Comparison of ENCODE assay signal across 29 cellular contexts in the genomic region with DNA sequence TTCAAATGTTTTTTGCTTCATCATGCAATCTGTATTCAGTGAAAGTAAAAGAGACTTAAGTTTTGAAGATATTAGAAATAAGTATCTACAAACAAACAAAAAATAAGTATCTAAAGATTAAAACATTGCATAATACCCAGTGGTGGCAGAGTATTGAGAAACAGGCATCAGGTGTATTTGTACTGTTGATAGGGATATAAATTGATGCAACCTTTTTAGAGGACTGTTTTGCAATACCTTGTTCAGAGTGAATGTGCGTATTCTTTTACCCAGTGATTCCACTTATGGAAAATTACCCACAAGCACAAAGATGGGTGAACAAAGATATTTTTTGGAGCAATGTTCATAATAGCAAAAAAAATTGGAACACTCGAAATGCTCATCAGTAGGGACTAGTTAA.
A peak's percentile ranks its signal among the peaks of the same experiment; 100 is the strongest.
DNase-seq lines count a peak whose midpoint lies in the region; ATAC-seq and TF ChIP-seq lines count a peak whose summit lies in the region.
"Had no signal": no experiment of that assay in that cellular context is flagged by ENCODE, and none has a peak within 500 bp of the region (broad histone marks: within the 10 kb centered on the region; RNA-seq: fewer than 3 reads in every experiment).

No MANE protein-coding gene starts in this region.

- H2AFZ ChIP-seq in GM23338: no peak overlapping the region

- H3K36me3 Mint-ChIP-seq in GM23338 (ENCODE audit: low read depth): peaks cover 7% of the 10 kb centered on the region; the same call in 2 of the 3 replicates

- H3K27me3 ChIP-seq in GM23338 (ENCODE audit: insufficient read depth): no peaks in the 10 kb centered on the region
- H3K27me3 ChIP-seq in lower lobe of right lung (ENCODE audit: low read depth): no peaks in the 10 kb centered on the region
- no peaks in the 10 kb centered on the region for H3K27me3 ChIP-seq in adrenal gland
- H3K27me3 ChIP-seq in gastroesophageal sphincter: peaks cover 13% of the 10 kb centered on the region
- H3K27me3 ChIP-seq: MG63, Peyer's patch had no signal

- H3K9me3 ChIP-seq in lower lobe of right lung (no peaks in the 10 kb centered on the region), adrenal gland (replicated peaks in 1 of 3) (no peaks in the 10 kb centered on the region), gastroesophageal sphincter (no peaks in the 10 kb centered on the region)
- H3K9me3 ChIP-seq: MG63, Peyer's patch, SJCRH30 had no signal

- H3K9me3 Mint-ChIP-seq in GM23338: peaks cover 7% of the 10 kb centered on the region; the same call in 1 of the 3 replicates
- H3K9me3 Mint-ChIP-seq: CD4-positive, alpha-beta memory T cell; immature natural killer cell; stimulated activated effector memory CD8-positive, alpha-beta T cell treated with anti-CD3 and anti-CD28 coated beads, Interleukin-12 subunit alpha, Interleukin-12 subunit beta, amount 100 ng/mL, for 72 hours had no signal

- ATAC-seq in GM23338 (no peak), lower lobe of right lung (peak; percentile 65 to 82), gastroesophageal sphincter (no peak)
- ATAC-seq: stimulated activated effector memory CD8-positive, alpha-beta T cell treated with anti-CD3 and anti-CD28 coated beads, Interleukin-12 subunit alpha, Interleukin-12 subunit beta, amount 100 ng/mL, for 72 hours had no signal

- H3K4me1 ChIP-seq in GM23338 (ENCODE audit: insufficient read depth) (no peaks in the 10 kb centered on the region), lower lobe of right lung (no peaks in the 10 kb centered on the region), adrenal gland (replicated peaks in 1 of 2) (no peaks in the 10 kb centered on the region), gastroesophageal sphincter (no peaks in the 10 kb centered on the region)
- H3K4me1 ChIP-seq: Peyer's patch, SJCRH30 had no signal

- H3K9me2 ChIP-seq in GM23338 (ENCODE audit: insufficient read depth): no peaks in the 10 kb centered on the region

- no peak overlapping the region for H3K4me2 ChIP-seq in GM23338

- intact Hi-C loops in lower lobe of right lung (cut with DNase I) (no loop called here), adrenal gland (cut with DNase I) (no loop called here), posterior vena cava (cut with DNase I) (no loop called here)

- no peaks in the 10 kb centered on the region for H4K20me1 ChIP-seq in GM23338 (replicated peaks; ENCODE audit: insufficient read depth)

- TF ChIP-seq POLR2A in adrenal gland (IDR thresholded peaks at IDR 0.05) (no peak), gastroesophageal sphincter (IDR thresholded peaks at IDR 0.05) (no peak)

- no peak for TF ChIP-seq EP300 in gastroesophageal sphincter (IDR thresholded peaks at IDR 0.05)

- DNase-seq in GM23338 (ENCODE audit: low spot score) (no peak), RWPE1 (ENCODE audit: low spot score) (peak; percentile 42), epithelial cell of esophagus (ENCODE audit: low read depth) (peak; percentile 82), lower lobe of right lung (no peak), NCI-H526 treated with DMSO at 0.1 percent for 48 hours (lab: John Stamatoyannopoulos, UW) (no peak), adrenal gland (no peak), posterior vena cava (ENCODE audit: low spot score) (no peak)
- DNase-seq: ACHN; activated CD4-positive, alpha-beta T cell treated with anti-CD3 and anti-CD28 coated beads, Interleukin-2, amount 10 ng/mL, durations not matched to agents 7 days and 5 days; activated gamma-delta T cell; activated naive CD8-positive, alpha-beta T cell treated with anti-CD3 and anti-CD28 coated beads, Interleukin-2, amount 10 ng/mL, durations not matched to agents 7 days and 5 days; activated T-cell treated with anti-CD3 and anti-CD28 coated beads, Interleukin-2, amount 50 U/mL, for 1 hour; CD4-positive, alpha-beta memory T cell; dermis blood vessel endothelial cell; immature natural killer cell; KBM-7; MG63; NCI-H1417 treated with DMSO at 0.1 percent for 48 hours; NCI-H2029 treated with DMSO at 0.1 percent for 48 hours; NCI-H2227 treated with DMSO at 0.1 percent for 48 hours; Peyer's patch; SJCRH30; T1000; trophoblast cell had no signal

- H3K27me3 Mint-ChIP-seq in GM23338 (ENCODE audit: insufficient read depth, low read depth, poor library complexity): peaks cover 2% of the 10 kb centered on the region
- H3K27me3 Mint-ChIP-seq: activated CD4-positive, alpha-beta T cell treated with anti-CD3 and anti-CD28 coated beads, Interleukin-2, amount 10 ng/mL, durations not matched to agents 7 days and 5 days; activated naive CD8-positive, alpha-beta T cell treated with anti-CD3 and anti-CD28 coated beads, Interleukin-2, amount 10 ng/mL, durations not matched to agents 7 days and 5 days; B cell; CD4-positive, alpha-beta memory T cell; central memory CD8-positive, alpha-beta T cell; progenitor cell of endocrine pancreas had no signal

- TF ChIP-seq CTCF in GM23338 (conservative IDR thresholded peaks at IDR 0.05; ENCODE audit: low read depth in 2 of 2): no peak
- TF ChIP-seq CTCF in RWPE1 (conservative IDR thresholded peaks at IDR 0.05; ENCODE audit: low read depth): no peak
- TF ChIP-seq CTCF in epithelial cell of esophagus (IDR thresholded peaks at IDR 0.05; ENCODE audit: insufficient read depth, low read depth, low read length, missing control alignments): no peak
- no peak for TF ChIP-seq CTCF in lower lobe of right lung (IDR thresholded peaks at IDR 0.05)
- no peak for TF ChIP-seq CTCF in adrenal gland (IDR thresholded peaks at IDR 0.05)
- no peak for TF ChIP-seq CTCF in gastroesophageal sphincter (IDR thresholded peaks at IDR 0.05)

- no peak overlapping the region for H3K4me3 Mint-ChIP-seq in GM23338
- H3K4me3 Mint-ChIP-seq: activated CD4-positive, alpha-beta T cell treated with anti-CD3 and anti-CD28 coated beads, Interleukin-2, amount 10 ng/mL, durations not matched to agents 7 days and 5 days; activated naive CD8-positive, alpha-beta T cell treated with anti-CD3 and anti-CD28 coated beads, Interleukin-2, amount 10 ng/mL, durations not matched to agents 7 days and 5 days; B cell; CD4-positive, alpha-beta memory T cell; central memory CD8-positive, alpha-beta T cell; immature natural killer cell; stimulated activated effector memory CD8-positive, alpha-beta T cell treated with anti-CD3 and anti-CD28 coated beads, Interleukin-12 subunit alpha, Interleukin-12 subunit beta, amount 100 ng/mL, for 72 hours had no signal

- no peaks in the 10 kb centered on the region for H3K36me3 ChIP-seq in GM23338 (ENCODE audit: insufficient read depth)
- no peaks in the 10 kb centered on the region for H3K36me3 ChIP-seq in lower lobe of right lung
- no peaks in the 10 kb centered on the region for H3K36me3 ChIP-seq in adrenal gland (replicated peaks in 1 of 2)
- H3K36me3 ChIP-seq in gastroesophageal sphincter: no peaks in the 10 kb centered on the region
- H3K36me3 ChIP-seq: MG63, Peyer's patch, SJCRH30 had no signal

- peak overlapping the region; percentile 56; the same call in 1 of the 2 replicates for H3K27ac Mint-ChIP-seq in GM23338
- H3K27ac Mint-ChIP-seq: activated CD4-positive, alpha-beta T cell treated with anti-CD3 and anti-CD28 coated beads, Interleukin-2, amount 10 ng/mL, durations not matched to agents 7 days and 5 days; activated naive CD8-positive, alpha-beta T cell treated with anti-CD3 and anti-CD28 coated beads, Interleukin-2, amount 10 ng/mL, durations not matched to agents 7 days and 5 days; B cell; immature natural killer cell; progenitor cell of endocrine pancreas had no signal

- no peaks in the 10 kb centered on the region for H3F3A ChIP-seq in GM23338 (replicated peaks; ENCODE audit: low read depth)

- no peaks in the 10 kb centered on the region for H3K79me2 ChIP-seq in GM23338 (replicated peaks; ENCODE audit: insufficient read depth)

- POLR2A ChIA-PET in RWPE1 (lab: Yijun Ruan, JAX; ENCODE audit: low non-redundant PET): no interaction called here

- CTCF ChIA-PET in RWPE1 (lab: Yijun Ruan, JAX): no interaction called here

- H3K27ac ChIP-seq in GM23338 (ENCODE audit: low read depth) (no peak overlapping the region), RWPE1 (no peak overlapping the region; the same call in 1 of the 2 replicates), lower lobe of right lung (no peak overlapping the region), adrenal gland (no peak overlapping the region), gastroesophageal sphincter (no peak overlapping the region)
- H3K27ac ChIP-seq: Peyer's patch, SJCRH30 had no signal

- WGBS in adrenal gland, 4 donors: 75 to 90% (median 84%) methylated on average over 2 of the region's 2 CpGs
- WGBS in gastroesophageal sphincter (ENCODE audit: low coverage in 1 of 2), 2 donors: 74 to 75% methylated on average over 2 of the region's 2 CpGs

- H3K4me3 ChIP-seq in GM23338 (no peak overlapping the region), epithelial cell of esophagus (ENCODE audit: low read length) (no peak overlapping the region), lower lobe of right lung (no peak overlapping the region), adrenal gland (no peak overlapping the region), gastroesophageal sphincter (no peak overlapping the region)
- H3K4me3 ChIP-seq: MG63, Peyer's patch, SJCRH30 had no signal

- peaks cover 2% of the 10 kb centered on the region; the same call in 1 of the 3 replicates for H3K4me1 Mint-ChIP-seq in GM23338
- H3K4me1 Mint-ChIP-seq: B cell, immature natural killer cell had no signal

TF ChIP-seq in GM23338, 12 proteins besides CTCF, POLR2A, EP300 and RAD21 (continues in another document):
- TF ChIP-seq, protein P1, sequence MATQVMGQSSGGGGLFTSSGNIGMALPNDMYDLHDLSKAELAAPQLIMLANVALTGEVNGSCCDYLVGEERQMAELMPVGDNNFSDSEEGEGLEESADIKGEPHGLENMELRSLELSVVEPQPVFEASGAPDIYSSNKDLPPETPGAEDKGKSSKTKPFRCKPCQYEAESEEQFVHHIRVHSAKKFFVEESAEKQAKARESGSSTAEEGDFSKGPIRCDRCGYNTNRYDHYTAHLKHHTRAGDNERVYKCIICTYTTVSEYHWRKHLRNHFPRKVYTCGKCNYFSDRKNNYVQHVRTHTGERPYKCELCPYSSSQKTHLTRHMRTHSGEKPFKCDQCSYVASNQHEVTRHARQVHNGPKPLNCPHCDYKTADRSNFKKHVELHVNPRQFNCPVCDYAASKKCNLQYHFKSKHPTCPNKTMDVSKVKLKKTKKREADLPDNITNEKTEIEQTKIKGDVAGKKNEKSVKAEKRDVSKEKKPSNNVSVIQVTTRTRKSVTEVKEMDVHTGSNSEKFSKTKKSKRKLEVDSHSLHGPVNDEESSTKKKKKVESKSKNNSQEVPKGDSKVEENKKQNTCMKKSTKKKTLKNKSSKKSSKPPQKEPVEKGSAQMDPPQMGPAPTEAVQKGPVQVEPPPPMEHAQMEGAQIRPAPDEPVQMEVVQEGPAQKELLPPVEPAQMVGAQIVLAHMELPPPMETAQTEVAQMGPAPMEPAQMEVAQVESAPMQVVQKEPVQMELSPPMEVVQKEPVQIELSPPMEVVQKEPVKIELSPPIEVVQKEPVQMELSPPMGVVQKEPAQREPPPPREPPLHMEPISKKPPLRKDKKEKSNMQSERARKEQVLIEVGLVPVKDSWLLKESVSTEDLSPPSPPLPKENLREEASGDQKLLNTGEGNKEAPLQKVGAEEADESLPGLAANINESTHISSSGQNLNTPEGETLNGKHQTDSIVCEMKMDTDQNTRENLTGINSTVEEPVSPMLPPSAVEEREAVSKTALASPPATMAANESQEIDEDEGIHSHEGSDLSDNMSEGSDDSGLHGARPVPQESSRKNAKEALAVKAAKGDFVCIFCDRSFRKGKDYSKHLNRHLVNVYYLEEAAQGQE (IDR thresholded peaks at IDR 0.05; ENCODE audit: unreplicated experiment): no peak

Comparison
In these comparisons a context has a peak if more than half of its experiments do, and no peak if none do; other contexts are left out.
1. ATAC-seq: peak in lower lobe of right lung (2 of 2); none in GM23338 (single experiment) and gastroesophageal sphincter (single experiment).
2. DNase-seq: peak in RWPE1 (single experiment) and epithelial cell of esophagus (single experiment); none in GM23338 (single experiment), lower lobe of right lung (single experiment), NCI-H526 treated with DMSO at 0.1 percent for 48 hours (single experiment), adrenal gland (0 of 7) and posterior vena cava (single experiment).